ENCODE assay signal across 1 cellular context in genomic region chrX:154717824-154718223, GRCh38.
TF ChIP-seq lines count a peak whose summit lies in the region.

No MANE protein-coding gene starts in this region.

TF ChIP-seq in HepG2, 621 proteins besides CTCF, POLR2A, EP300 and RAD21:
- TF ChIP-seq ATF2 (CRISPR knock-in tag; IDR thresholded peaks at IDR 0.05) (no peak), GABPA (IDR thresholded peaks at IDR 0.05; ENCODE audit: low read depth, low read length) (no peak), GABPA (CRISPR knock-in tag; IDR thresholded peaks at IDR 0.05; ENCODE audit: low read depth) (0 out of 2 replicates have a peak, but pooled peaks have one; percentile 42)
